17 cellular contexts compared by ENCODE assay signal in the genomic region with DNA sequence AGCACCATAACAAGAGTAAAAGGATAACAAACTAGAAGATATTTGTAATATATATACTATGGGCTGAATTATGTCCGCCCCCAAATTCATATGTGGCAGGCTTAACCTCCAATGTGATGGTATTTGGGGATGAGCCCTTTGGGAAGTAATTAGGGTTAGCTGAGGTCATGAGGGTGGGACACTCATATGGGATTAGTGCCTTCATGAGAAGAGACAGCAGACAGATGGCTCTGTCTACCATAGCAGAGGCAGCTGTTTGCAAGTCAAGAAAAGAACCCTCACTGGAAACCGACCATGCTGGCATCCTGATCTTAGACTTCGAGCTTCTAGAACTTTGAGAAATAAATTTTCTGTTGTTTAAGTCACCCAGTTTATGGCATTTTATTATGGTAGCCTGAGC.
DNase-seq lines count a peak whose midpoint lies in the region; ATAC-seq and TF ChIP-seq lines count a peak whose summit lies in the region.
"Had no signal": no experiment of that assay in that cellular context is flagged by ENCODE, and none has a peak within 500 bp of the region (broad histone marks: within the 10 kb centered on the region; RNA-seq: fewer than 3 reads in every experiment).

No MANE protein-coding gene starts in this region.

- H3K4me1 ChIP-seq in PC-3 (ENCODE audit: insufficient read depth, low read length), result no peaks in the 10 kb centered on the region; the same call in 1 of the 2 replicates
- H3K4me1 ChIP-seq: BLaER1 had no signal

- POLR2A ChIA-PET in PC-3 (lab: Charles Lee; ENCODE audit: unreplicated experiment), result no interaction called here

- ATAC-seq in PC-3 (no peak; the same call in 1 of the 2 replicates), GM18873 (IDR thresholded peaks at IDR 0.05; ENCODE audit: low FRiP score, unreplicated experiment) (no peak)
- no peak for ATAC-seq in stimulated activated naive B cell treated with anti-CD40 and anti-IgM and Interleukin-4, amounts not matched to agents 10 μg/mL and 1 μg/mL and 100 μg/mL, for 72 hours (replicated peaks)
- ATAC-seq: GM12878 had no signal

- no peaks in the 10 kb centered on the region for H3K36me3 Mint-ChIP-seq in stimulated activated naive B cell treated with anti-CD40 and anti-IgM and Interleukin-4, amounts not matched to agents 10 μg/mL and 1 μg/mL and 100 μg/mL, for 72 hours
- H3K36me3 Mint-ChIP-seq: CD14-positive monocyte; CD4-positive, alpha-beta memory T cell had no signal

- no peak overlapping the region for H3K4me3 ChIP-seq in PC-3 (ENCODE audit: low read length)
- H3K4me3 ChIP-seq: BLaER1, GM12878 had no signal

- H3K27ac Mint-ChIP-seq in stimulated activated naive B cell treated with anti-CD40 and anti-IgM and Interleukin-4, amounts not matched to agents 10 μg/mL and 1 μg/mL and 100 μg/mL, for 72 hours, result no peak overlapping the region
- H3K27ac Mint-ChIP-seq: CD14-positive monocyte; CD4-positive, alpha-beta memory T cell; H9 had no signal

- H2AFZ ChIP-seq in PC-3 (ENCODE audit: low read length), result no peak overlapping the region

- H3F3A ChIP-seq in PC-3 (ENCODE audit: low read length, unreplicated experiment), result no peaks in the 10 kb centered on the region

- H3K4me3 Mint-ChIP-seq in stimulated activated naive B cell treated with anti-CD40 and anti-IgM and Interleukin-4, amounts not matched to agents 10 μg/mL and 1 μg/mL and 100 μg/mL, for 72 hours, result no peak overlapping the region
- H3K4me3 Mint-ChIP-seq: CD14-positive monocyte, H9 had no signal

- H3K36me3 ChIP-seq in PC-3 (ENCODE audit: low read depth, low read length), result no peaks in the 10 kb centered on the region
- H3K36me3 ChIP-seq: BLaER1 had no signal

- CTCF ChIA-PET in PC-3 (lab: Charles Lee), result no interaction called here

- intact Hi-C loops in PC-3 (cut with micrococcal nuclease), result no loop called here

- H3K4me1 Mint-ChIP-seq in stimulated activated naive B cell treated with anti-CD40 and anti-IgM and Interleukin-4, amounts not matched to agents 10 μg/mL and 1 μg/mL and 100 μg/mL, for 72 hours, result no peaks in the 10 kb centered on the region
- H3K4me1 Mint-ChIP-seq: CD14-positive monocyte; CD4-positive, alpha-beta memory T cell; H9 had no signal

- H3K9me3 ChIP-seq in PC-3 (ENCODE audit: low read length), result no peaks in the 10 kb centered on the region

- H3K9me2 ChIP-seq in PC-3 (replicated peaks; ENCODE audit: low read length), result no peaks in the 10 kb centered on the region

- DNase-seq in D341Med (ENCODE audit: low spot score), result peak; percentile 34
- DNase-seq in NCI-H524 treated with DMSO at 0.1 percent for 48 hours (lab: John Stamatoyannopoulos, UW), result peak; percentile 49
- peak; percentile 10 for DNase-seq in PC-3
- peak; percentile 10 for DNase-seq in myocyte (ENCODE audit: low read depth)
- no peak for DNase-seq in kidney glomerular epithelial cell (lab: John Stamatoyannopoulos, UW)
- DNase-seq in stimulated activated naive B cell treated with anti-CD40 and anti-IgM and Interleukin-4, amounts not matched to agents 10 μg/mL and 1 μg/mL and 100 μg/mL, for 72 hours, result no peak
- DNase-seq: 8988T; CD4-positive, alpha-beta memory T cell; DMS 273 treated with DMSO at 0.1 percent for 48 hours; DMS53; DND-41; EL; H9 had no signal

- no peak overlapping the region for H3K9ac ChIP-seq in PC-3 (ENCODE audit: low read length)
- H3K9ac ChIP-seq: BLaER1 had no signal

- no peaks in the 10 kb centered on the region for H3K79me2 ChIP-seq in PC-3 (ENCODE audit: low read length)

- no peak for TF ChIP-seq CTCF in PC-3 (conservative IDR thresholded peaks at IDR 0.05; ENCODE audit: low read depth, low read length)

- H3K27me3 Mint-ChIP-seq in stimulated activated naive B cell treated with anti-CD40 and anti-IgM and Interleukin-4, amounts not matched to agents 10 μg/mL and 1 μg/mL and 100 μg/mL, for 72 hours, result no peaks in the 10 kb centered on the region

- peaks cover 4 to 12% of the 10 kb centered on the region in 2 donors for H3K9me3 Mint-ChIP-seq in stimulated activated naive B cell treated with anti-CD40 and anti-IgM and Interleukin-4, amounts not matched to agents 10 μg/mL and 1 μg/mL and 100 μg/mL, for 72 hours

- no peak overlapping the region for H3K27ac ChIP-seq in PC-3 (ENCODE audit: low read length)
- H3K27ac ChIP-seq: BLaER1 had no signal

- no TSS peak for BruUV-seq in PC-3 (replicated peaks; lab: Mats Ljungman, UMichigan)

- no peaks in the 10 kb centered on the region for H3K27me3 ChIP-seq in PC-3 (ENCODE audit: low read length)
- H3K27me3 ChIP-seq: BLaER1 had no signal

- no peaks in the 10 kb centered on the region for H4K20me1 ChIP-seq in PC-3 (ENCODE audit: low read length)
- H4K20me1 ChIP-seq: BLaER1 had no signal

- H3K4me2 ChIP-seq in PC-3 (ENCODE audit: low read length), result no peak overlapping the region
- H3K4me2 ChIP-seq: BLaER1 had no signal

Comparison
In these comparisons a context has a peak if more than half of its experiments do, and no peak if none do; other contexts are left out.
1. DNase-seq: peak in D341Med (single experiment), NCI-H524 treated with DMSO at 0.1 percent for 48 hours (single experiment), PC-3 (single experiment) and myocyte (single experiment); none in kidney glomerular epithelial cell (single experiment) and stimulated activated naive B cell treated with anti-CD40 and anti-IgM and Interleukin-4, amounts not matched to agents 10 μg/mL and 1 μg/mL and 100 μg/mL, for 72 hours (single experiment).